16 cellular contexts compared by ENCODE assay signal in the genomic region with DNA sequence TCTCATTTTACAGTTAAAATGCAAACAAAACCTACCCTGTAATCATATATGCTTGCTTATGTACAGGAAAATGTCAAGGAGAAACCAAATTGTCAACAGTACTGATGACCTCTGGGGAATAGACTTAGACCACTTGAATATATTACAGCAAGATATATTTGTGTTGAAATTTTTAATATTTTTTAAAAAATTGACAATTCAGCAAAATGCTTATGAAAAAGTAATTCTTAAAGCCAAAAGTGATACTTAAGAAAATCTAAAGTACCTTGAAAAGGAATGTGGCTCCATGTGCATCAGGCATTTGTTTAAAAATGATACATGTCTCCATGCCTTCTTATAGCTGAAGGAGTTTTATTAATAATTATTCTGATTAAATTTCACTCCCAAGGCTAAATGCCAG. TPM values are rescaled to one million over a fixed set of nuclear protein-coding genes. Genes with fewer than 3 reads are reported as not detected.
"Had no signal": no experiment of that assay in that cellular context is flagged by ENCODE, and none has a peak within 500 bp of the region (broad histone marks: within the 10 kb centered on the region; RNA-seq: fewer than 3 reads in every experiment).

No MANE protein-coding gene starts in this region.

- H3K9me3 ChIP-seq: heart left ventricle, neutrophil, ovary, prostate gland, tibial artery had no signal

- H3K4me3 ChIP-seq: heart left ventricle, ovary, prostate gland, tibial artery had no signal

- H3K27me3 ChIP-seq: heart left ventricle, ovary, tibial artery had no signal

- H3K4me1 ChIP-seq: prostate gland, tibial artery had no signal

- H3K27ac ChIP-seq: epithelial cell of prostate, heart left ventricle, neutrophil, ovary, prostate gland, tibial artery had no signal

- H3K36me3 ChIP-seq: neutrophil, ovary, prostate gland had no signal

- FAIRE-seq: islet of Langerhans had no signal

- ATAC-seq: activated naive CD4-positive, alpha-beta T cell treated with anti-CD3 and anti-CD28 coated beads, Interleukin-2, amount 50 U/mL, for 72 hours; activated T-helper 17 cell treated with anti-CD3 and anti-CD28 coated beads, Interleukin-2, amount 50 U/mL, for 72 hours; heart left ventricle; WTC11 had no signal

- DNase-seq: activated CD8-positive, alpha-beta memory T cell treated with anti-CD3 and anti-CD28 coated beads for 24 hours; activated CD8-positive, alpha-beta memory T cell treated with anti-CD3 and anti-CD28 coated beads, Interleukin-2, amount 50 U/mL, for 4 hours; activated T-cell treated with anti-CD3 and anti-CD28 coated beads, Interleukin-2, amount 50 U/mL, for 24 hours; aorta; heart left ventricle; ovary; stimulated activated CD4-positive, alpha-beta T cell treated with anti-CD3 and anti-CD28 coated beads, Interleukin-12 subunit alpha, Interleukin-12 subunit beta, amount 100 ng/mL, for 4 hours; substantia nigra; tibial artery had no signal

RNA-seq across cellular contexts. Expression of gene PTPN21, which starts 49.2 kb away (rescaled TPM):
- total RNA-seq: activated naive CD4-positive, alpha-beta T cell treated with anti-CD3 and anti-CD28 coated beads, Interleukin-2, amount 50 U/mL, for 72 hours; activated T-helper 17 cell treated with anti-CD3 and anti-CD28 coated beads, Interleukin-2, amount 50 U/mL, for 72 hours had no signal
